In genomic region chr10:25441270-25441669, GRCh38 we compare ENCODE assay signal across 11 cellular contexts.
"Had no signal": no experiment of that assay in that cellular context is flagged by ENCODE, and none has a peak within 500 bp of the region (broad histone marks: within the 10 kb centered on the region; RNA-seq: fewer than 3 reads in every experiment).

No MANE protein-coding gene starts in this region.

- DNase-seq: activated B cell treated with CpG ODN at 0.5 μM for 24 hours; activated CD4-positive, alpha-beta T cell treated with anti-CD3 and anti-CD28 coated beads, Interleukin-2, amount 10 ng/mL, durations not matched to agents 24 days and 14 days; activated CD8-positive, alpha-beta memory T cell treated with anti-CD3 and anti-CD28 coated beads, Interleukin-2, amount 50 U/mL, for 48 hours; activated CD8-positive, alpha-beta T cell treated with anti-CD3 and anti-CD28 coated beads, Interleukin-2, amount 10 ng/mL, durations not matched to agents 7 days and 5 days; activated naive CD8-positive, alpha-beta T cell treated with anti-CD3 and anti-CD28 coated beads for 36 hours; amygdala; endodermal cell; hypothalamus; kidney; T-helper 2 cell had no signal

- ATAC-seq: activated CD8-positive, alpha-beta T cell treated with anti-CD3 and anti-CD28 coated beads, Interleukin-2, amount 10 ng/mL, durations not matched to agents 7 days and 5 days; stimulated activated memory B cell treated with anti-CD40 and anti-IgM and Interleukin-4, amounts not matched to agents 10 μg/mL and 1 μg/mL and 100 μg/mL, for 72 hours had no signal
